ENCODE assay signal across 10 cellular contexts in genomic region chr12:9674226-9674590, GRCh38. TPM values are rescaled to one million over a fixed set of nuclear protein-coding genes. Genes with fewer than 3 reads are reported as not detected.
DNase-seq lines count a peak whose midpoint lies in the region; ATAC-seq and TF ChIP-seq lines count a peak whose summit lies in the region.
"Had no signal": no experiment of that assay in that cellular context is flagged by ENCODE, and none has a peak within 500 bp of the region (broad histone marks: within the 10 kb centered on the region; RNA-seq: fewer than 3 reads in every experiment).

No MANE protein-coding gene starts in this region.

- H2AFZ ChIP-seq in H9 (ENCODE audit: low read length): no peak overlapping the region

- no peak overlapping the region for H4K8ac ChIP-seq in H9 (replicated peaks; ENCODE audit: insufficient read length, low read depth, low read length)

- no peaks in the 10 kb centered on the region for H3K79me2 ChIP-seq in H9 (ENCODE audit: insufficient read depth, low read length)

- H3K36me3 ChIP-seq in aorta (ENCODE audit: control insufficient read depth in 1 of 2, insufficient read depth in 2 of 2, low read length in 1 of 2): no peaks in the 10 kb centered on the region

- H3K27ac Mint-ChIP-seq in activated CD8-positive, alpha-beta T cell treated with anti-CD3 and anti-CD28 coated beads, Interleukin-2, amount 10 ng/mL, durations not matched to agents 7 days and 5 days: peak overlapping the region; percentile 97
- H3K27ac Mint-ChIP-seq in naive thymus-derived CD8-positive, alpha-beta T cell: peak overlapping the region; percentile 94 to 99 (median 96)
- no peak overlapping the region; a peak in 2 of 7 replicates for H3K27ac Mint-ChIP-seq in H9

- intact Hi-C loops in aorta (cut with DNase I): no loop called here

- no peak overlapping the region for H3K56ac ChIP-seq in H9 (ENCODE audit: insufficient read length, low read depth, low read length)

- peak; percentile 24 for ATAC-seq in HG02798 (IDR thresholded peaks at IDR 0.05; ENCODE audit: poor library complexity, unreplicated experiment)
- ATAC-seq in activated CD8-positive, alpha-beta T cell treated with anti-CD3 and anti-CD28 coated beads, Interleukin-2, amount 10 ng/mL, durations not matched to agents 7 days and 5 days: peak; percentile 44
- peak; percentile 12 to 34 for ATAC-seq in naive thymus-derived CD8-positive, alpha-beta T cell
- ATAC-seq in aorta (ENCODE audit: low FRiP score): no peak

- H3K23ac ChIP-seq in H9 (ENCODE audit: insufficient read length, low read depth, low read length): no peak overlapping the region

- H3K9me3 ChIP-seq in H9 (ENCODE audit: control insufficient read depth, low read depth, low read length) (no peaks in the 10 kb centered on the region), aorta (ENCODE audit: control insufficient read depth, low read length) (no peaks in the 10 kb centered on the region)

- H4K91ac ChIP-seq in H9 (ENCODE audit: insufficient read length, low read depth, low read length): no peak overlapping the region

- H3K4me3 Mint-ChIP-seq in activated CD8-positive, alpha-beta T cell treated with anti-CD3 and anti-CD28 coated beads, Interleukin-2, amount 10 ng/mL, durations not matched to agents 7 days and 5 days: peak overlapping the region; percentile 86
- H3K4me3 Mint-ChIP-seq in naive thymus-derived CD8-positive, alpha-beta T cell: peak overlapping the region; percentile 86 to 99 (median 95)
- no peak overlapping the region for H3K4me3 Mint-ChIP-seq in H9

- no peak overlapping the region for H3T11ph ChIP-seq in H9 (ENCODE audit: low read length)

- no peak overlapping the region for H2BK20ac ChIP-seq in H9 (ENCODE audit: low read depth, low read length, poor library complexity, severe bottlenecking)

- peaks cover 87% of the 10 kb centered on the region for H3K36me3 Mint-ChIP-seq in activated CD8-positive, alpha-beta T cell treated with anti-CD3 and anti-CD28 coated beads, Interleukin-2, amount 10 ng/mL, durations not matched to agents 7 days and 5 days (ENCODE audit: low read depth)
- peaks cover 42 to 66% (median 65%) of the 10 kb centered on the region in 3 donors for H3K36me3 Mint-ChIP-seq in naive thymus-derived CD8-positive, alpha-beta T cell
- H3K36me3 Mint-ChIP-seq in H9 (ENCODE audit: insufficient read depth in 1 of 3, low read depth in 3 of 3): peaks cover 2 to 7% (median 5%) of the 10 kb centered on the region in 3 experiments; a peak in 4 of 7 replicates

- POLR2A ChIA-PET in activated CD8-positive, alpha-beta T cell treated with anti-CD3 and anti-CD28 coated beads, Interleukin-2, amount 10 ng/mL, durations not matched to agents 7 days and 5 days (lab: Charles Lee): interaction anchor here (0.7 to 6.5 kb wide), 21 partner anchors 9 to 194 kb away, joined by 3 to 169 read pairs (median 5); partner anchors contain the start of genes CD69 and CLEC2B
- POLR2A ChIA-PET in naive thymus-derived CD8-positive, alpha-beta T cell (lab: Charles Lee): interaction anchor here (0.8 to 8.0 kb wide), 15 partner anchors 10 to 75 kb away, joined by 3 to 166 read pairs (median 4); no protein-coding TSS in a partner anchor

- no peak overlapping the region for H2BK15ac ChIP-seq in H9 (ENCODE audit: low read depth, low read length)

- H2BK5ac ChIP-seq in H9 (ENCODE audit: insufficient read length, low read length): no peak overlapping the region

- H3K4me1 Mint-ChIP-seq in activated CD8-positive, alpha-beta T cell treated with anti-CD3 and anti-CD28 coated beads, Interleukin-2, amount 10 ng/mL, durations not matched to agents 7 days and 5 days (ENCODE audit: low read depth): peaks cover 56% of the 10 kb centered on the region
- peaks cover 32 to 80% (median 62%) of the 10 kb centered on the region in 4 donors for H3K4me1 Mint-ChIP-seq in naive thymus-derived CD8-positive, alpha-beta T cell
- H3K4me1 Mint-ChIP-seq in H9: peaks cover 3 to 9% of the 10 kb centered on the region in 2 experiments; a peak in 2 of 4 replicates

- H3K27me3 ChIP-seq in H9 (ENCODE audit: insufficient read depth, low read length) (no peaks in the 10 kb centered on the region), aorta (ENCODE audit: control insufficient read depth in 1 of 2, insufficient read depth in 2 of 2, low read length in 1 of 2) (no peaks in the 10 kb centered on the region)
- H3K27me3 ChIP-seq: heart left ventricle had no signal

- H3K4ac ChIP-seq in H9 (ENCODE audit: low read depth, low read length): no peak overlapping the region

- H3K27me3 Mint-ChIP-seq in activated CD8-positive, alpha-beta T cell treated with anti-CD3 and anti-CD28 coated beads, Interleukin-2, amount 10 ng/mL, durations not matched to agents 7 days and 5 days (ENCODE audit: low read depth): no peaks in the 10 kb centered on the region
- no peaks in the 10 kb centered on the region for H3K27me3 Mint-ChIP-seq in naive thymus-derived CD8-positive, alpha-beta T cell
- H3K27me3 Mint-ChIP-seq in H9 (ENCODE audit: low read depth): no peaks in the 10 kb centered on the region; the same call in 1 of the 2 replicates

- no peak overlapping the region for H2AK5ac ChIP-seq in H9 (ENCODE audit: insufficient read length, low read length)

- no peak overlapping the region for H2BK120ac ChIP-seq in H9 (ENCODE audit: low read depth, low read length, poor library complexity, severe bottlenecking)

- H3K9me3 Mint-ChIP-seq in activated CD8-positive, alpha-beta T cell treated with anti-CD3 and anti-CD28 coated beads, Interleukin-2, amount 10 ng/mL, durations not matched to agents 7 days and 5 days (ENCODE audit: insufficient read depth): peaks cover 4% of the 10 kb centered on the region
- H3K9me3 Mint-ChIP-seq in naive thymus-derived CD8-positive, alpha-beta T cell: peaks cover 0 to 10% (median 3%) of the 10 kb centered on the region in 9 donors
- H3K9me3 Mint-ChIP-seq in H9: no peaks in the 10 kb centered on the region

- H3K9ac ChIP-seq in H9 (ENCODE audit: extremely low read depth, insufficient read length, low read length): no peak overlapping the region

- H3K18ac ChIP-seq in H9 (ENCODE audit: insufficient read length, low read depth, low read length): no peak overlapping the region

- no peak overlapping the region for H3K27ac ChIP-seq in H9 (ENCODE audit: insufficient read length, low read depth, low read length)
- no peak overlapping the region for H3K27ac ChIP-seq in aorta (ENCODE audit: low read depth in 1 of 2, low read length in 2 of 2)

- CTCF ChIA-PET in activated CD8-positive, alpha-beta T cell treated with anti-CD3 and anti-CD28 coated beads, Interleukin-2, amount 10 ng/mL, durations not matched to agents 7 days and 5 days (lab: Charles Lee): interaction anchor here (0.7 to 5.3 kb wide), 5 partner anchors 16 to 71 kb away, joined by 3 to 25 read pairs (median 6); no protein-coding TSS in a partner anchor

- WGBS in H9 (ENCODE audit: extremely low coverage, insufficient read length, low lambda C conversion rate): no CpG with 5 or more reads among the region's 2 CpGs
- WGBS in aorta, 2 donors: 94 to 96% methylated on average over 2 of the region's 2 CpGs

- H3K4me2 ChIP-seq in H9 (ENCODE audit: insufficient read depth, insufficient read length, low read length): no peak overlapping the region

- DNase-seq in activated CD8-positive, alpha-beta T cell treated with anti-CD3 and anti-CD28 coated beads, Interleukin-2, amount 10 ng/mL, durations not matched to agents 7 days and 5 days: peak; percentile 83
- peak in 6 of 10 donors; percentile 41 to 73 (median 60) for DNase-seq in naive thymus-derived CD8-positive, alpha-beta T cell
- DNase-seq in iPS-NIHi11 (ENCODE audit: low spot score) (no peak), NCI-H2171 treated with DMSO at 0.1 percent for 48 hours (lab: John Stamatoyannopoulos, UW) (no peak), H9 (no peak), aorta (no peak)
- DNase-seq: NCI-H1694 treated with DMSO at 0.1 percent for 48 hours had no signal

- H3K4me1 ChIP-seq in H9 (ENCODE audit: insufficient read depth, low read length) (no peaks in the 10 kb centered on the region), aorta (ENCODE audit: control insufficient read depth in 1 of 2, insufficient read depth in 2 of 2, low read length in 2 of 2) (no peaks in the 10 kb centered on the region)

- no peak overlapping the region for H3K4me3 ChIP-seq in aorta (ENCODE audit: low read length in 2 of 2)

- H4K5ac ChIP-seq in H9 (ENCODE audit: insufficient read length, low read depth, low read length): no peak overlapping the region

- H3K23me2 ChIP-seq in H9 (ENCODE audit: insufficient read length, low read depth, low read length, poor library complexity, severe bottlenecking): no peaks in the 10 kb centered on the region

- no peak for TF ChIP-seq CTCF in H9 (conservative IDR thresholded peaks at IDR 0.05)

- H3K14ac ChIP-seq in H9 (ENCODE audit: insufficient read depth, low read length): no peak overlapping the region

- no peaks in the 10 kb centered on the region for H4K20me1 ChIP-seq in H9 (ENCODE audit: control insufficient read depth, insufficient read depth, insufficient read length)

- H2BK12ac ChIP-seq in H9 (ENCODE audit: insufficient read length, low read depth, low read length): no peak overlapping the region

- no peaks in the 10 kb centered on the region for H3K79me1 ChIP-seq in H9 (ENCODE audit: insufficient read depth, low read depth, low read length, poor library complexity, severe bottlenecking)

- peak; percentile 36 for TF ChIP-seq POLR2A in GM18526 (IDR thresholded peaks at IDR 0.05; ENCODE audit: extremely low read depth, insufficient read length)

RNA-seq across cellular contexts. Expression of gene CLEC2D, which starts 4.7 kb away (rescaled TPM):
- 100 to 1,000 TPM; 277 to 282 TPM for total RNA-seq in activated CD8-positive, alpha-beta T cell treated with anti-CD3 and anti-CD28 coated beads, Interleukin-2, amount 10 ng/mL, durations not matched to agents 7 days and 5 days
- 100 to 1,000 TPM; 433 to 438 TPM for total RNA-seq in naive thymus-derived CD8-positive, alpha-beta T cell
- polyA plus RNA-seq in naive thymus-derived CD8-positive, alpha-beta T cell: 100 to 1,000 TPM; 315 to 389 (median 329) TPM
- 2.1 and 2.3 TPM in 2 replicates for total RNA-seq in H9 (2021)
- total RNA-seq in aorta: 10 to 100 TPM; 16.0 to 36.5 TPM
- polyA plus RNA-seq in aorta: 1 to 10 TPM in 1 of 2 donors, under 1 TPM in 1; 0.25 to 3.0 TPM

RNA-seq across cellular contexts. Expression of gene CLECL1, which starts 58.7 kb away (rescaled TPM):
- total RNA-seq in activated CD8-positive, alpha-beta T cell treated with anti-CD3 and anti-CD28 coated beads, Interleukin-2, amount 10 ng/mL, durations not matched to agents 7 days and 5 days: 1 to 10 TPM; 1.3 to 1.6 TPM
- total RNA-seq in naive thymus-derived CD8-positive, alpha-beta T cell: under 1 TPM; 0.52 to 0.96 TPM
- polyA plus RNA-seq in naive thymus-derived CD8-positive, alpha-beta T cell: under 1 TPM in 1 of 3 donors, not detected in 2; 0.35 TPM
- total RNA-seq in H9 (2021) (not detected in 2 replicates), aorta (1 to 10 TPM in 1 of 2 donors, not detected in 1; 2.1 TPM)
- not detected for polyA plus RNA-seq in aorta
- polyA plus RNA-seq: heart left ventricle had no signal

Comparison
In these comparisons a context has a peak if more than half of its experiments do, and no peak if none do; other contexts are left out.
1. DNase-seq: peak in activated CD8-positive, alpha-beta T cell treated with anti-CD3 and anti-CD28 coated beads, Interleukin-2, amount 10 ng/mL, durations not matched to agents 7 days and 5 days (single experiment) and naive thymus-derived CD8-positive, alpha-beta T cell (6 of 10); none in iPS-NIHi11 (single experiment), NCI-H2171 treated with DMSO at 0.1 percent for 48 hours (single experiment), H9 (single experiment) and aorta (0 of 2).
2. H3K27ac Mint-ChIP-seq: peak in activated CD8-positive, alpha-beta T cell treated with anti-CD3 and anti-CD28 coated beads, Interleukin-2, amount 10 ng/mL, durations not matched to agents 7 days and 5 days (single experiment) and naive thymus-derived CD8-positive, alpha-beta T cell (10 of 10); none in H9 (0 of 3).
3. H3K4me3 Mint-ChIP-seq: peak in activated CD8-positive, alpha-beta T cell treated with anti-CD3 and anti-CD28 coated beads, Interleukin-2, amount 10 ng/mL, durations not matched to agents 7 days and 5 days (single experiment) and naive thymus-derived CD8-positive, alpha-beta T cell (10 of 10); none in H9 (0 of 2).
4. RNA of gene CLEC2D, which starts 4.7 kb away (total RNA-seq): 433 to 438 TPM in naive thymus-derived CD8-positive, alpha-beta T cell and 277 to 282 TPM in activated CD8-positive, alpha-beta T cell treated with anti-CD3 and anti-CD28 coated beads, Interleukin-2, amount 10 ng/mL, durations not matched to agents 7 days and 5 days; 16.0 to 36.5 TPM in aorta and 2.1 to 2.3 TPM in H9; every median in the first group is over 4 times any median in the second.